2 cellular contexts compared by ENCODE assay signal in the genomic region with DNA sequence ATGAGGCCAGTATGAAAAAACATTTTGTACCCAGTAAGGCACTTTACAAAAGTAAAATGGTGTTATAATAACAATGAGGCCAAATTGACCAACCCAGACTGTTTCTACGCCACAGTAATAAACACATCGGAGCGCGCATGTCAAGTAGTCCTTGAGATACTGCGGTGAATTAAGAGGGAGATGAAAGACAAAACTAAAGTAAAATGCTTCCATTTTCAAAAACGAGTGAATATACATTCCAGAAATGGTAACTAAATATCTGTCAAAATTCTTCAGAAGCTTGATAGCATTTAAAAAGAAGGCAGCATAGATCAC.
TF ChIP-seq lines count a peak whose summit lies in the region.

No MANE protein-coding gene starts in this region.

TF ChIP-seq in GM23338, 12 proteins besides CTCF, POLR2A, EP300 and RAD21 (continued from another document):
- TF ChIP-seq, protein P1, sequence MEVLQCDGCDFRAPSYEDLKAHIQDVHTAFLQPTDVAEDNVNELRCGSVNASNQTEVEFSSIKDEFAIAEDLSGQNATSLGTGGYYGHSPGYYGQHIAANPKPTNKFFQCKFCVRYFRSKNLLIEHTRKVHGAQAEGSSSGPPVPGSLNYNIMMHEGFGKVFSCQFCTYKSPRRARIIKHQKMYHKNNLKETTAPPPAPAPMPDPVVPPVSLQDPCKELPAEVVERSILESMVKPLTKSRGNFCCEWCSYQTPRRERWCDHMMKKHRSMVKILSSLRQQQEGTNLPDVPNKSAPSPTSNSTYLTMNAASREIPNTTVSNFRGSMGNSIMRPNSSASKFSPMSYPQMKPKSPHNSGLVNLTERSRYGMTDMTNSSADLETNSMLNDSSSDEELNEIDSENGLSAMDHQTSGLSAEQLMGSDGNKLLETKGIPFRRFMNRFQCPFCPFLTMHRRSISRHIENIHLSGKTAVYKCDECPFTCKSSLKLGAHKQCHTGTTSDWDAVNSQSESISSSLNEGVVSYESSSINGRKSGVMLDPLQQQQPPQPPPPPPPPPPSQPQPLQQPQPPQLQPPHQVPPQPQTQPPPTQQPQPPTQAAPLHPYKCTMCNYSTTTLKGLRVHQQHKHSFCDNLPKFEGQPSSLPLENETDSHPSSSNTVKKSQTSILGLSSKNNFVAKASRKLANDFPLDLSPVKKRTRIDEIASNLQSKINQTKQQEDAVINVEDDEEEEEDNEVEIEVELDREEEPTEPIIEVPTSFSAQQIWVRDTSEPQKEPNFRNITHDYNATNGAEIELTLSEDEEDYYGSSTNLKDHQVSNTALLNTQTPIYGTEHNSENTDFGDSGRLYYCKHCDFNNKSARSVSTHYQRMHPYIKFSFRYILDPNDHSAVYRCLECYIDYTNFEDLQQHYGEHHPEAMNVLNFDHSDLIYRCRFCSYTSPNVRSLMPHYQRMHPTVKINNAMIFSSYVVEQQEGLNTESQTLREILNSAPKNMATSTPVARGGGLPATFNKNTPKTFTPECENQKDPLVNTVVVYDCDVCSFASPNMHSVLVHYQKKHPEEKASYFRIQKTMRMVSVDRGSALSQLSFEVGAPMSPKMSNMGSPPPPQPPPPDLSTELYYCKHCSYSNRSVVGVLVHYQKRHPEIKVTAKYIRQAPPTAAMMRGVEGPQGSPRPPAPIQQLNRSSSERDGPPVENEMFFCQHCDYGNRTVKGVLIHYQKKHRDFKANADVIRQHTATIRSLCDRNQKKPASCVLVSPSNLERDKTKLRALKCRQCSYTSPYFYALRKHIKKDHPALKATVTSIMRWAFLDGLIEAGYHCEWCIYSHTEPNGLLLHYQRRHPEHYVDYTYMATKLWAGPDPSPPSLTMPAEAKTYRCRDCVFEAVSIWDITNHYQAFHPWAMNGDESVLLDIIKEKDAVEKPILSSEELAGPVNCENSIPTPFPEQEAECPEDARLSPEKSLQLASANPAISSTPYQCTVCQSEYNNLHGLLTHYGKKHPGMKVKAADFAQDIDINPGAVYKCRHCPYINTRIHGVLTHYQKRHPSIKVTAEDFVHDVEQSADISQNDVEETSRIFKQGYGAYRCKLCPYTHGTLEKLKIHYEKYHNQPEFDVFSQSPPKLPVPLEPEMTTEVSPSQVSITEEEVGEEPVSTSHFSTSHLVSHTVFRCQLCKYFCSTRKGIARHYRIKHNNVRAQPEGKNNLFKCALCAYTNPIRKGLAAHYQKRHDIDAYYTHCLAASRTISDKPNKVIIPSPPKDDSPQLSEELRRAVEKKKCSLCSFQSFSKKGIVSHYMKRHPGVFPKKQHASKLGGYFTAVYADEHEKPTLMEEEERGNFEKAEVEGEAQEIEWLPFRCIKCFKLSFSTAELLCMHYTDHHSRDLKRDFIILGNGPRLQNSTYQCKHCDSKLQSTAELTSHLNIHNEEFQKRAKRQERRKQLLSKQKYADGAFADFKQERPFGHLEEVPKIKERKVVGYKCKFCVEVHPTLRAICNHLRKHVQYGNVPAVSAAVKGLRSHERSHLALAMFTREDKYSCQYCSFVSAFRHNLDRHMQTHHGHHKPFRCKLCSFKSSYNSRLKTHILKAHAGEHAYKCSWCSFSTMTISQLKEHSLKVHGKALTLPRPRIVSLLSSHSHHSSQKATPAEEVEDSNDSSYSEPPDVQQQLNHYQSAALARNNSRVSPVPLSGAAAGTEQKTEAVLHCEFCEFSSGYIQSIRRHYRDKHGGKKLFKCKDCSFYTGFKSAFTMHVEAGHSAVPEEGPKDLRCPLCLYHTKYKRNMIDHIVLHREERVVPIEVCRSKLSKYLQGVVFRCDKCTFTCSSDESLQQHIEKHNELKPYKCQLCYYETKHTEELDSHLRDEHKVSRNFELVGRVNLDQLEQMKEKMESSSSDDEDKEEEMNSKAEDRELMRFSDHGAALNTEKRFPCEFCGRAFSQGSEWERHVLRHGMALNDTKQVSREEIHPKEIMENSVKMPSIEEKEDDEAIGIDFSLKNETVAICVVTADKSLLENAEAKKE (CRISPR knock-in tag; IDR thresholded peaks at IDR 0.05), result no peak
- TF ChIP-seq, protein P2, sequence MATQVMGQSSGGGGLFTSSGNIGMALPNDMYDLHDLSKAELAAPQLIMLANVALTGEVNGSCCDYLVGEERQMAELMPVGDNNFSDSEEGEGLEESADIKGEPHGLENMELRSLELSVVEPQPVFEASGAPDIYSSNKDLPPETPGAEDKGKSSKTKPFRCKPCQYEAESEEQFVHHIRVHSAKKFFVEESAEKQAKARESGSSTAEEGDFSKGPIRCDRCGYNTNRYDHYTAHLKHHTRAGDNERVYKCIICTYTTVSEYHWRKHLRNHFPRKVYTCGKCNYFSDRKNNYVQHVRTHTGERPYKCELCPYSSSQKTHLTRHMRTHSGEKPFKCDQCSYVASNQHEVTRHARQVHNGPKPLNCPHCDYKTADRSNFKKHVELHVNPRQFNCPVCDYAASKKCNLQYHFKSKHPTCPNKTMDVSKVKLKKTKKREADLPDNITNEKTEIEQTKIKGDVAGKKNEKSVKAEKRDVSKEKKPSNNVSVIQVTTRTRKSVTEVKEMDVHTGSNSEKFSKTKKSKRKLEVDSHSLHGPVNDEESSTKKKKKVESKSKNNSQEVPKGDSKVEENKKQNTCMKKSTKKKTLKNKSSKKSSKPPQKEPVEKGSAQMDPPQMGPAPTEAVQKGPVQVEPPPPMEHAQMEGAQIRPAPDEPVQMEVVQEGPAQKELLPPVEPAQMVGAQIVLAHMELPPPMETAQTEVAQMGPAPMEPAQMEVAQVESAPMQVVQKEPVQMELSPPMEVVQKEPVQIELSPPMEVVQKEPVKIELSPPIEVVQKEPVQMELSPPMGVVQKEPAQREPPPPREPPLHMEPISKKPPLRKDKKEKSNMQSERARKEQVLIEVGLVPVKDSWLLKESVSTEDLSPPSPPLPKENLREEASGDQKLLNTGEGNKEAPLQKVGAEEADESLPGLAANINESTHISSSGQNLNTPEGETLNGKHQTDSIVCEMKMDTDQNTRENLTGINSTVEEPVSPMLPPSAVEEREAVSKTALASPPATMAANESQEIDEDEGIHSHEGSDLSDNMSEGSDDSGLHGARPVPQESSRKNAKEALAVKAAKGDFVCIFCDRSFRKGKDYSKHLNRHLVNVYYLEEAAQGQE (IDR thresholded peaks at IDR 0.05; ENCODE audit: unreplicated experiment), result no peak
- TF ChIP-seq ZNF114 (CRISPR knock-in tag; IDR thresholded peaks at IDR 0.05), result no peak

TF ChIP-seq in WTC11, 78 proteins besides CTCF, POLR2A, EP300 and RAD21 (continued from another document):
- TF ChIP-seq, protein P3, sequence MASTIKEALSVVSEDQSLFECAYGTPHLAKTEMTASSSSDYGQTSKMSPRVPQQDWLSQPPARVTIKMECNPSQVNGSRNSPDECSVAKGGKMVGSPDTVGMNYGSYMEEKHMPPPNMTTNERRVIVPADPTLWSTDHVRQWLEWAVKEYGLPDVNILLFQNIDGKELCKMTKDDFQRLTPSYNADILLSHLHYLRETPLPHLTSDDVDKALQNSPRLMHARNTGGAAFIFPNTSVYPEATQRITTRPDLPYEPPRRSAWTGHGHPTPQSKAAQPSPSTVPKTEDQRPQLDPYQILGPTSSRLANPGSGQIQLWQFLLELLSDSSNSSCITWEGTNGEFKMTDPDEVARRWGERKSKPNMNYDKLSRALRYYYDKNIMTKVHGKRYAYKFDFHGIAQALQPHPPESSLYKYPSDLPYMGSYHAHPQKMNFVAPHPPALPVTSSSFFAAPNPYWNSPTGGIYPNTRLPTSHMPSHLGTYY (CRISPR knock-in tag; IDR thresholded peaks at IDR 0.05), result no peak
- TF ChIP-seq, protein P4, sequence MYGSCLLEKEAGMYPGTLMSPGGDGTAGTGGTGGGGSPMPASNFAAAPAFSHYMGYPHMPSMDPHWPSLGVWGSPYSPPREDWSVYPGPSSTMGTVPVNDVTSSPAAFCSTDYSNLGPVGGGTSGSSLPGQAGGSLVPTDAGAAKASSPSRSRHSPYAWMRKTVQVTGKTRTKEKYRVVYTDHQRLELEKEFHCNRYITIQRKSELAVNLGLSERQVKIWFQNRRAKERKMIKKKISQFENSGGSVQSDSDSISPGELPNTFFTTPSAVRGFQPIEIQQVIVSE (CRISPR knock-in tag; IDR thresholded peaks at IDR 0.05; ENCODE audit: borderline replicate concordance), result no peak
- TF ChIP-seq RELA (CRISPR knock-in tag; IDR thresholded peaks at IDR 0.05; ENCODE audit: borderline replicate concordance), result no peak
- TF ChIP-seq GTF2I (CRISPR knock-in tag; conservative IDR thresholded peaks at IDR 0.05), result no peak
